19 cellular contexts compared by ENCODE assay signal in the genomic region with DNA sequence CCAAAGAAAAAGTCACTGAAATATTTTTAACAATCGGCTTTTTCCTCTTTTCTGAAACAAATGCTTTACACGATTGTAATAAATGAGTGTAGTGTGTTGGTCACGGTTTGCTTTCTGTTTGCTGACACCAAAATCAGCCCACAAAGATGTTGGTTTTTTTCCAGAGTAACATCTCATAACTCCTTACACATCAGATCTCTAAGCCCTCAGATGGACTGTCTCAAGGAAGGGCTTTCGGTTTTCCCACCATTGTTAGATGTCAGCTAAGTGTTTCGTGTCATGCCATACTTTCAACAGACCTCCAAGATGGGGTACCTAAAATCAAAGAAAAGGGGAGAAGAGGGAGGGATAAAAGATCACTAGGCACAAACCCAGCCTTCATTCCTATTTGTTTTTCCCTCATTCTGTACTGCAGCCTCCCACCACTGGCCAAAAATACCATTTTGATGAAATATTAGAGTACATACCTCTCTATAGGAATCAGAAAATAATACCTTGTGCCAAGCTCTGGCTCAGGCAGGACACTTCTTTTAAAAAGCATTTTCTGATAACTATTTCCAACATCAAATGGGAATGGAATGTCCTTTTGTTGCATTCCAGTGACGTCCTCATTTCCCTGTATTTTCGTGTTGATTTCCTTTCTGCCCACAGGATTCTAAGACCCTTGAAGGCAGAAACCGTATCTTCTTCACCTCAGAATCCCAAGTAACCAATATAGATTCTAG.
DNase-seq lines count a peak whose midpoint lies in the region; ATAC-seq, FAIRE-seq and TF ChIP-seq lines count a peak whose summit lies in the region.
"Had no signal": no experiment of that assay in that cellular context is flagged by ENCODE, and none has a peak within 500 bp of the region (broad histone marks: within the 10 kb centered on the region; RNA-seq: fewer than 3 reads in every experiment).

No MANE protein-coding gene starts in this region.

- H3K27ac Mint-ChIP-seq in activated CD4-positive, alpha-beta T cell treated with anti-CD3 and anti-CD28 coated beads, Interleukin-2, amount 10 ng/mL, durations not matched to agents 24 days and 14 days = no peak overlapping the region
- H3K27ac Mint-ChIP-seq in GM23338 = no peak overlapping the region
- H3K27ac Mint-ChIP-seq: activated CD8-positive, alpha-beta T cell treated with anti-CD3 and anti-CD28 coated beads for 36 hours; H9; memory B cell had no signal

- H3K9me3 ChIP-seq in SJSA1 (replicated peaks) (peaks cover 2% of the 10 kb centered on the region; the same call in 1 of the 2 replicates), endothelial cell of umbilical vein (replicated peaks; ENCODE audit: control insufficient read depth, insufficient read depth, low read length) (no peaks in the 10 kb centered on the region), tibial nerve (no peaks in the 10 kb centered on the region)
- H3K9me3 ChIP-seq: gastrocnemius medialis, upper lobe of left lung had no signal

- no peak for ATAC-seq in GM23338
- ATAC-seq: activated CD8-positive, alpha-beta T cell treated with anti-CD3 and anti-CD28 coated beads for 36 hours; gastrocnemius medialis had no signal

- no peak for TF ChIP-seq POLR2A in endothelial cell of umbilical vein (IDR thresholded peaks at IDR 0.05; ENCODE audit: low read depth, low read length)
- no peak for TF ChIP-seq POLR2A in tibial nerve (IDR thresholded peaks at IDR 0.05)

- H3K27ac ChIP-seq in SJSA1 = peak overlapping the region; percentile 81
- peak overlapping the region; percentile 33 for H3K27ac ChIP-seq in endothelial cell of umbilical vein (ENCODE audit: insufficient read depth, low read depth, low read length)
- no peak overlapping the region for H3K27ac ChIP-seq in tibial nerve
- H3K27ac ChIP-seq in GM23338 (ENCODE audit: low read depth) = no peak overlapping the region
- H3K27ac ChIP-seq: gastrocnemius medialis, upper lobe of left lung had no signal

- H3K9me1 ChIP-seq in endothelial cell of umbilical vein (replicated peaks; ENCODE audit: control insufficient read depth, extremely low read depth, insufficient read depth, low read length) = no peaks in the 10 kb centered on the region

- CTCF ChIA-PET in endothelial cell of umbilical vein (lab: Charles Lee) = no interaction called here

- dilution Hi-C loops in endothelial cell of umbilical vein (cut with MboI; ENCODE audit: extremely low pct_ligation_motif_present, low sequenced_read_pairs) = no loop called here

- H3K27me3 ChIP-seq in SJSA1 (replicated peaks) (no peaks in the 10 kb centered on the region), endothelial cell of umbilical vein (ENCODE audit: control insufficient read depth in 2 of 2, insufficient read depth in 2 of 2, low read length in 2 of 2) (no peaks in the 10 kb centered on the region), tibial nerve (no peaks in the 10 kb centered on the region), GM23338 (ENCODE audit: insufficient read depth) (no peaks in the 10 kb centered on the region)
- H3K27me3 ChIP-seq: gastrocnemius medialis, upper lobe of left lung had no signal

- no peak for TF ChIP-seq EP300 in tibial nerve (IDR thresholded peaks at IDR 0.05)

- POLR2A ChIA-PET in endothelial cell of umbilical vein (lab: Charles Lee) = no interaction called here

- WGBS in tibial nerve, 2 donors = 74 to 75% methylated on average over 8 of the region's 8 CpGs

- no peak for TF ChIP-seq CTCF in endothelial cell of umbilical vein (IDR thresholded peaks at IDR 0.05; ENCODE audit: extremely low read depth in 1 of 2, insufficient read depth in 1 of 2, low read depth in 1 of 2, low read length in 2 of 2)
- no peak for TF ChIP-seq CTCF in tibial nerve (IDR thresholded peaks at IDR 0.05)
- no peak for TF ChIP-seq CTCF in GM23338 (conservative IDR thresholded peaks at IDR 0.05; ENCODE audit: low read depth in 2 of 2)

- no peak overlapping the region for H3K9ac ChIP-seq in endothelial cell of umbilical vein (replicated peaks; ENCODE audit: extremely low read depth, insufficient read depth, low read length)

- BruUV-seq in endothelial cell of umbilical vein (replicated peaks; lab: Mats Ljungman, UMichigan) = TSS peak; percentile 80

- peaks cover 7% of the 10 kb centered on the region; the same call in 1 of the 2 replicates for H3K9me2 ChIP-seq in GM23338 (ENCODE audit: insufficient read depth)

- peak overlapping the region; percentile 23 for H3K4me2 ChIP-seq in endothelial cell of umbilical vein (ENCODE audit: insufficient read depth, low read length)
- no peak overlapping the region for H3K4me2 ChIP-seq in GM23338

- H3K4me3 ChIP-seq in SJSA1 (no peak overlapping the region), endothelial cell of umbilical vein (replicated peaks in 1 of 3; ENCODE audit: insufficient read depth in 1 of 3, low read depth in 1 of 3, low read length in 3 of 3) (no peak overlapping the region), tibial nerve (no peak overlapping the region), GM23338 (no peak overlapping the region)
- H3K4me3 ChIP-seq: gastrocnemius medialis, upper lobe of left lung had no signal

- H3K9me3 Mint-ChIP-seq in activated CD4-positive, alpha-beta T cell treated with anti-CD3 and anti-CD28 coated beads, Interleukin-2, amount 10 ng/mL, durations not matched to agents 24 days and 14 days = no peaks in the 10 kb centered on the region
- H3K9me3 Mint-ChIP-seq in GM23338 = no peaks in the 10 kb centered on the region
- H3K9me3 Mint-ChIP-seq: activated CD8-positive, alpha-beta T cell treated with anti-CD3 and anti-CD28 coated beads for 36 hours; H9; memory B cell had no signal

- H3K79me2 ChIP-seq in endothelial cell of umbilical vein (ENCODE audit: control insufficient read depth, insufficient read depth, low read length) (no peaks in the 10 kb centered on the region), GM23338 (replicated peaks; ENCODE audit: insufficient read depth) (no peaks in the 10 kb centered on the region)

- H3K36me3 Mint-ChIP-seq in activated CD4-positive, alpha-beta T cell treated with anti-CD3 and anti-CD28 coated beads, Interleukin-2, amount 10 ng/mL, durations not matched to agents 24 days and 14 days (ENCODE audit: low read depth) = no peaks in the 10 kb centered on the region
- H3K36me3 Mint-ChIP-seq in GM23338 (ENCODE audit: low read depth) = no peaks in the 10 kb centered on the region
- H3K36me3 Mint-ChIP-seq: memory B cell had no signal

- intact Hi-C loops in endothelial cell of umbilical vein (cut with micrococcal nuclease) = no loop called here
- intact Hi-C loops in activated CD4-positive, alpha-beta T cell treated with anti-CD3 and anti-CD28 coated beads, Interleukin-2, amount 10 ng/mL, durations not matched to agents 24 days and 14 days (cut with micrococcal nuclease) = no loop called here

- DNase-seq in AG08396 (ENCODE audit: low spot score) (peak; percentile 11), SJSA1 (ENCODE audit: low read depth in 1 of 2, low spot score in 2 of 2) (peak in 1 of 2 experiments; percentile 54), endothelial cell of umbilical vein (ENCODE audit: low read depth, low spot score) (peak; percentile 54), myocyte (ENCODE audit: low read depth) (peak; percentile 64), NCI-H187 (lab: John Stamatoyannopoulos, UW) (no peak), tibial nerve (ENCODE audit: low spot score in 2 of 2) (no peak), GM23338 (ENCODE audit: low spot score) (no peak)
- no peak for DNase-seq in activated CD4-positive, alpha-beta T cell treated with anti-CD3 and anti-CD28 coated beads, Interleukin-2, amount 10 ng/mL, durations not matched to agents 24 days and 14 days
- DNase-seq: ACHN; activated CD8-positive, alpha-beta T cell treated with anti-CD3 and anti-CD28 coated beads for 36 hours; gastrocnemius medialis; H9; NCI-H2081; NCI-H526 treated with DMSO at 0.1 percent for 48 hours; small intestine; stimulated activated naive CD4-positive, alpha-beta T cell; upper lobe of left lung had no signal

- no peak for FAIRE-seq in endothelial cell of umbilical vein (lab: Jason Lieb, UNC)
- FAIRE-seq: RCC 7860, small intestine had no signal

- H2AFZ ChIP-seq in endothelial cell of umbilical vein (ENCODE audit: low read depth, low read length) = no peak overlapping the region
- no peak overlapping the region for H2AFZ ChIP-seq in GM23338

- H3F3A ChIP-seq in GM23338 (replicated peaks; ENCODE audit: low read depth) = no peaks in the 10 kb centered on the region

- no peak overlapping the region for H3K4me3 Mint-ChIP-seq in activated CD4-positive, alpha-beta T cell treated with anti-CD3 and anti-CD28 coated beads, Interleukin-2, amount 10 ng/mL, durations not matched to agents 24 days and 14 days
- no peak overlapping the region for H3K4me3 Mint-ChIP-seq in GM23338
- H3K4me3 Mint-ChIP-seq: activated CD8-positive, alpha-beta T cell treated with anti-CD3 and anti-CD28 coated beads for 36 hours; H9; memory B cell had no signal

- H3K27me3 Mint-ChIP-seq in activated CD4-positive, alpha-beta T cell treated with anti-CD3 and anti-CD28 coated beads, Interleukin-2, amount 10 ng/mL, durations not matched to agents 24 days and 14 days = no peaks in the 10 kb centered on the region
- H3K27me3 Mint-ChIP-seq in GM23338 (ENCODE audit: insufficient read depth, low read depth, poor library complexity) = no peaks in the 10 kb centered on the region

- peaks cover 21% of the 10 kb centered on the region for H3K4me1 ChIP-seq in SJSA1 (replicated peaks)
- H3K4me1 ChIP-seq in endothelial cell of umbilical vein (ENCODE audit: control insufficient read depth, extremely low read depth, insufficient read depth, low read length) = peaks cover 7% of the 10 kb centered on the region
- H3K4me1 ChIP-seq in tibial nerve = no peaks in the 10 kb centered on the region
- H3K4me1 ChIP-seq in GM23338 (ENCODE audit: insufficient read depth) = 0 out of 2 replicates have a peak, but pooled peaks cover 6% of the 10 kb centered on the region
- H3K4me1 ChIP-seq: gastrocnemius medialis, upper lobe of left lung had no signal

- H3K4me1 Mint-ChIP-seq in activated CD4-positive, alpha-beta T cell treated with anti-CD3 and anti-CD28 coated beads, Interleukin-2, amount 10 ng/mL, durations not matched to agents 24 days and 14 days = no peaks in the 10 kb centered on the region
- no peaks in the 10 kb centered on the region; the same call in 1 of the 3 replicates for H3K4me1 Mint-ChIP-seq in GM23338
- H3K4me1 Mint-ChIP-seq: memory B cell had no signal

- H3K36me3 ChIP-seq in SJSA1 (no peaks in the 10 kb centered on the region), endothelial cell of umbilical vein (ENCODE audit: control insufficient read depth in 2 of 2, extremely low read depth in 1 of 2, insufficient read depth in 2 of 2, low read length in 2 of 2) (no peaks in the 10 kb centered on the region), tibial nerve (no peaks in the 10 kb centered on the region), GM23338 (ENCODE audit: insufficient read depth) (no peaks in the 10 kb centered on the region)
- H3K36me3 ChIP-seq: gastrocnemius medialis, upper lobe of left lung had no signal

- H4K20me1 ChIP-seq in endothelial cell of umbilical vein (replicated peaks; ENCODE audit: control insufficient read depth, extremely low read depth, insufficient read depth, low read length) = no peaks in the 10 kb centered on the region
- H4K20me1 ChIP-seq in GM23338 (replicated peaks; ENCODE audit: insufficient read depth) = no peaks in the 10 kb centered on the region

TF ChIP-seq in endothelial cell of umbilical vein, 7 proteins besides CTCF, POLR2A, EP300 and RAD21 (continues in another document):
- no peak for TF ChIP-seq MYC (IDR thresholded peaks at IDR 0.05; ENCODE audit: low read depth, low read length)

Comparison
In these comparisons a context has a peak if more than half of its experiments do, and no peak if none do; other contexts are left out.
1. DNase-seq: peak in AG08396 (single experiment), endothelial cell of umbilical vein (single experiment) and myocyte (single experiment); none in activated CD4-positive, alpha-beta T cell treated with anti-CD3 and anti-CD28 coated beads, Interleukin-2, amount 10 ng/mL, durations not matched to agents 24 days and 14 days (single experiment), NCI-H187 (0 of 2), tibial nerve (0 of 2) and GM23338 (single experiment).
2. H3K27ac ChIP-seq: peak in SJSA1 (single experiment) and endothelial cell of umbilical vein (single experiment); none in tibial nerve (0 of 4) and GM23338 (single experiment).